In genomic region chr10:43479275-43479674, GRCh38 we compare ENCODE assay signal across 32 cellular contexts. TPM values are rescaled to one million over a fixed set of nuclear protein-coding genes. Genes with fewer than 3 reads are reported as not detected.
DNase-seq lines count a peak whose midpoint lies in the region; ATAC-seq, FAIRE-seq and TF ChIP-seq lines count a peak whose summit lies in the region.
"Had no signal": no experiment of that assay in that cellular context is flagged by ENCODE, and none has a peak within 500 bp of the region (broad histone marks: within the 10 kb centered on the region; RNA-seq: fewer than 3 reads in every experiment).

No MANE protein-coding gene starts in this region.

- peaks cover 2 to 10% of the 10 kb centered on the region in 2 experiments; a peak in 2 of 5 replicates for H3K27me3 ChIP-seq in K562 (ENCODE audit: control insufficient read depth in 2 of 2, insufficient read depth in 2 of 2, low read length in 2 of 2)
- H3K27me3 ChIP-seq: SJCRH30, vagina had no signal

- FAIRE-seq in K562 (lab: Jason Lieb, UNC): no peak
- FAIRE-seq: H54, keratinocyte, RCC 7860 had no signal

- H3K9me1 ChIP-seq in K562 (ENCODE audit: control insufficient read depth, insufficient read depth, low read length): no peaks in the 10 kb centered on the region

- no peaks in the 10 kb centered on the region for H3K4me1 ChIP-seq in K562 (replicated peaks in 1 of 2; ENCODE audit: control insufficient read depth in 2 of 2, insufficient read depth in 2 of 2, low read length in 2 of 2)
- H3K4me1 ChIP-seq: psoas muscle, SJCRH30, vagina had no signal

- H4K20me1 ChIP-seq in K562 (replicated peaks; ENCODE audit: control insufficient read depth, insufficient read depth, low read length): no peaks in the 10 kb centered on the region

- CTCF ChIA-PET in AG04449 (lab: Yijun Ruan, JAX): no interaction called here
- CTCF ChIA-PET in K562 (lab: Yijun Ruan, JAX; ENCODE audit: low intra/inter-chr PET ratio): no interaction called here

- H3K4me3 ChIP-seq in AG04449 (ENCODE audit: low read depth, low read length): no peak overlapping the region
- no peak overlapping the region for H3K4me3 ChIP-seq in K562
- no peak overlapping the region for H3K4me3 ChIP-seq in foreskin fibroblast (ENCODE audit: low read depth in 1 of 2, low read length in 2 of 2)
- H3K4me3 ChIP-seq: coronary artery, psoas muscle, SJCRH30, vagina had no signal

- TF ChIP-seq CTCF in AG04449 (IDR thresholded peaks at IDR 0.05; ENCODE audit: insufficient read depth, low read length, missing control alignments) (no peak), K562 (IDR thresholded peaks at IDR 0.05 in 2 of 3, conservative IDR thresholded peaks at IDR 0.05 in 1 of 3; ENCODE audit: insufficient read depth in 2 of 3, low read depth in 1 of 3, low read length in 3 of 3) (no peak), foreskin fibroblast (IDR thresholded peaks at IDR 0.05; ENCODE audit: low read depth, low read length) (no peak)

- no peak for ATAC-seq in K562
- ATAC-seq: effector memory CD8-positive, alpha-beta T cell; esophagus mucosa; left ventricle myocardium superior; psoas muscle; T-cell had no signal

- H3K9me3 ChIP-seq in K562 (replicated peaks; ENCODE audit: control insufficient read depth, insufficient read depth, low read depth, low read length): no peaks in the 10 kb centered on the region; the same call in 1 of the 2 replicates
- H3K9me3 ChIP-seq: SJCRH30 had no signal

- no peak overlapping the region for H2AFZ ChIP-seq in K562 (ENCODE audit: low read depth, low read length)

- no TSS peak for BruUV-seq in K562 (replicated peaks; lab: Mats Ljungman, UMichigan)

- TF ChIP-seq POLR2A in K562 (conservative IDR thresholded peaks at IDR 0.05): no peak

- no peak for TF ChIP-seq EP300 in K562 (IDR thresholded peaks at IDR 0.05; ENCODE audit: low read length)

- intact Hi-C loops in K562 (cut with micrococcal nuclease): loop anchor here (10.0 kb wide), 1 partner anchor 96 kb away; the partner anchor contains the start of gene ZNF239

- DNase-seq in AG04449 (ENCODE audit: low read depth, low spot score) (peak; percentile 17), GM04503 (ENCODE audit: low read depth) (peak; percentile 20), K562 (ENCODE audit: extremely low read depth in 1 of 4, low spot score in 3 of 4) (no peak), foreskin fibroblast (peak; percentile 12 to 52), NCI-H1105 (lab: John Stamatoyannopoulos, UW) (no peak), NCI-H187 (lab: John Stamatoyannopoulos, UW) (no peak), foreskin melanocyte (no peak)
- DNase-seq in stimulated activated CD4-positive, alpha-beta T cell treated with anti-CD3 and anti-CD28 coated beads, Interleukin-15, amount 100 ng/mL, for 24 hours: no peak
- DNase-seq: activated B cell treated with CpG ODN at 0.5 μM for 24 hours; activated CD4-positive, alpha-beta memory T cell treated with anti-CD3 and anti-CD28 coated beads for 36 hours; activated CD8-positive, alpha-beta memory T cell treated with anti-CD3 and anti-CD28 coated beads, Interleukin-2, amount 50 U/mL, for 4 hours; activated naive CD4-positive, alpha-beta T cell treated with anti-CD3 and anti-CD28 coated beads, Interleukin-2, amount 10 ng/mL, durations not matched to agents 7 days and 5 days; CD4-positive, CD25-positive, alpha-beta regulatory T cell; DND-41; effector memory CD8-positive, alpha-beta T cell; KBM-7; left ventricle myocardium superior; MM.1S; naive B cell; NCI-H1417; NCI-H2081; NCI-H345; nucleus accumbens; psoas muscle; SJCRH30; T-cell had no signal

- H3K4me2 ChIP-seq in K562 (ENCODE audit: insufficient read depth, low read length): no peak overlapping the region

- in situ Hi-C loops in K562 (cut with MboI): no loop called here

- H3K79me2 ChIP-seq in K562 (ENCODE audit: control insufficient read depth, insufficient read depth, low read length): no peaks in the 10 kb centered on the region

- H3K27ac ChIP-seq in K562 (ENCODE audit: extremely low read depth, low read depth, low read length): no peak overlapping the region
- H3K27ac ChIP-seq: coronary artery, psoas muscle, SJCRH30, vagina had no signal

- POLR2A ChIA-PET in AG04449 (lab: Yijun Ruan, JAX): no interaction called here
- POLR2A ChIA-PET in K562 (lab: Yijun Ruan, JAX): interaction anchor here (1.0 kb wide), 1 partner anchor 20 kb away, joined by 3 read pairs; no protein-coding TSS in a partner anchor

- H3K9ac ChIP-seq in K562 (ENCODE audit: insufficient read depth in 1 of 2, low read depth in 2 of 2, low read length in 2 of 2): no peak overlapping the region

- H3K36me3 ChIP-seq in K562 (ENCODE audit: control insufficient read depth, insufficient read depth, low read length): no peaks in the 10 kb centered on the region
- H3K36me3 ChIP-seq: SJCRH30 had no signal

- TF ChIP-seq RAD21 in K562 (CRISPR knock-in tag; conservative IDR thresholded peaks at IDR 0.05 in 1 of 2, IDR thresholded peaks at IDR 0.05 in 1 of 2): no peak

TF ChIP-seq in K562, 482 proteins besides CTCF, POLR2A, EP300 and RAD21:
- TF ChIP-seq CEBPG (CRISPR knock-in tag; IDR thresholded peaks at IDR 0.05): no peak
- peak; percentile 22 to 50; a peak in 3 of 4 replicates for TF ChIP-seq CEBPG (tag; conservative IDR thresholded peaks at IDR 0.05 in 1 of 2, IDR thresholded peaks at IDR 0.05 in 1 of 2)
- TF ChIP-seq NCOA4 (IDR thresholded peaks at IDR 0.05; ENCODE audit: partially characterized antibody): no peak
- TF ChIP-seq ZNF408 (CRISPR knock-in tag; IDR thresholded peaks at IDR 0.05; ENCODE audit: low read depth): no peak
- TF ChIP-seq POLR2B (IDR thresholded peaks at IDR 0.05; ENCODE audit: low read depth, partially characterized antibody): no peak
- no peak for TF ChIP-seq XRCC3 (IDR thresholded peaks at IDR 0.05)
- TF ChIP-seq FOSL1 (tag; conservative IDR thresholded peaks at IDR 0.05): no peak
- TF ChIP-seq ZNF280A (IDR thresholded peaks at IDR 0.05; ENCODE audit: low read depth, partially characterized antibody): no peak
- peak; percentile 57 for TF ChIP-seq ATF3 (IDR thresholded peaks at IDR 0.05)
- TF ChIP-seq ATF3 (CRISPR knock-in tag; conservative IDR thresholded peaks at IDR 0.05): no peak
- no peak for TF ChIP-seq ZNF3 (CRISPR knock-in tag; IDR thresholded peaks at IDR 0.05)

RNA-seq across cellular contexts. Expression of gene ZNF487, which starts 42.4 kb away (rescaled TPM):
- total RNA-seq in K562 (2011; cell fraction: chromatin; rRNA removed; ENCODE audit: low replicate concordance): 4.8 and 7.6 TPM in 2 replicates
- total RNA-seq in K562 (2011; cell fraction: nucleolus; rRNA removed): 4.8 and 5.1 TPM in 2 replicates
- total RNA-seq in K562 (2011; cell fraction: nucleoplasm; rRNA removed): 5.8 and 8.5 TPM in 2 replicates
- total RNA-seq in K562 (2014; rRNA removed): 2.7 and 3.2 TPM in 2 replicates
- total RNA-seq in K562 (2014; rRNA removed; fragmentation: Illumina TruSeq; extraction: Trizol): 4.1 and 4.3 TPM in 2 replicates
- total RNA-seq in K562 (2015; rRNA removed; fragmentation: Illumina TruSeq; extraction: Trizol): 3.7 and 4.3 TPM in 2 replicates
- 1.9 and 3.5 TPM in 2 replicates for total RNA-seq in K562 (2021)
- polyA plus RNA-seq in K562 (2011; rRNA removed): 5.5 and 5.9 TPM in 2 replicates
- polyA plus RNA-seq in K562 (2011; cell fraction: cytosol; rRNA removed): 4.7 and 4.9 TPM in 2 replicates
- polyA plus RNA-seq in K562 (2011; cell fraction: nucleus; rRNA removed): 2.3 and 3.1 TPM in 2 replicates
- polyA plus RNA-seq in K562 (2012): 2.6 and 6.6 TPM in 2 replicates
- 4.1 and 4.2 TPM in 2 replicates for polyA plus RNA-seq in K562 (2014; fragmentation: Illumina TruSeq; extraction: Trizol)
- 1 to 10 TPM; 6.1 to 6.5 TPM for polyA plus RNA-seq in K562 (2014; fragmentation: Nextera tagmentation; extraction: Ambion mirVana)
- 3.2 and 3.7 TPM in 2 replicates for polyA plus RNA-seq in K562 (2014; rRNA removed)
- 1.4 and 1.7 TPM in 2 replicates for polyA minus RNA-seq in K562 (2011; rRNA and poly(A)+ RNA removed)
- 1.3 and 1.7 TPM in 2 replicates for polyA minus RNA-seq in K562 (2011; cell fraction: cytosol; rRNA and poly(A)+ RNA removed)
- 1.3 and 2.7 TPM in 2 replicates for polyA minus RNA-seq in K562 (2011; cell fraction: nucleus; rRNA and poly(A)+ RNA removed)

Comparison
In these comparisons a context has a peak if more than half of its experiments do, and no peak if none do; other contexts are left out.
1. DNase-seq: peak in AG04449 (single experiment), GM04503 (single experiment) and foreskin fibroblast (2 of 2); none in K562 (0 of 4), NCI-H1105 (single experiment), NCI-H187 (0 of 2), stimulated activated CD4-positive, alpha-beta T cell treated with anti-CD3 and anti-CD28 coated beads, Interleukin-15, amount 100 ng/mL, for 24 hours (single experiment) and foreskin melanocyte (single experiment).